ENCODE assay signal across 10 cellular contexts in genomic region chr3:50604628-50605588, GRCh38. TPM values are rescaled to one million over a fixed set of nuclear protein-coding genes. Genes with fewer than 3 reads are reported as not detected.
DNase-seq lines count a peak whose midpoint lies in the region; ATAC-seq and TF ChIP-seq lines count a peak whose summit lies in the region.
"Had no signal": no experiment of that assay in that cellular context is flagged by ENCODE, and none has a peak within 500 bp of the region (broad histone marks: within the 10 kb centered on the region; RNA-seq: fewer than 3 reads in every experiment).

No MANE protein-coding gene starts in this region.

- H3K4me1 Mint-ChIP-seq in activated naive CD4-positive, alpha-beta T cell treated with anti-CD3 and anti-CD28 coated beads, Interleukin-2, amount 10 ng/mL, durations not matched to agents 7 days and 5 days: peaks cover 63% of the 10 kb centered on the region

- peak overlapping the region; percentile 48 to 84 for H3K27ac ChIP-seq in lung (ENCODE audit: low read depth in 1 of 2, low read length in 1 of 2)
- peak overlapping the region; percentile 91 for H3K27ac ChIP-seq in upper lobe of right lung

- peaks cover 13% of the 10 kb centered on the region for H3K27me3 Mint-ChIP-seq in activated naive CD4-positive, alpha-beta T cell treated with anti-CD3 and anti-CD28 coated beads, Interleukin-2, amount 10 ng/mL, durations not matched to agents 7 days and 5 days

- intact Hi-C loops in upper lobe of right lung (cut with DNase I): no loop called here

- H3K27me3 ChIP-seq in lung (ENCODE audit: control insufficient read depth, insufficient read depth) (no peaks in the 10 kb centered on the region), upper lobe of right lung (no peaks in the 10 kb centered on the region)

- H3K27ac Mint-ChIP-seq in activated naive CD4-positive, alpha-beta T cell treated with anti-CD3 and anti-CD28 coated beads, Interleukin-2, amount 10 ng/mL, durations not matched to agents 7 days and 5 days: peak overlapping the region; percentile 99
- H3K27ac Mint-ChIP-seq in activated naive CD4-positive, alpha-beta T cell treated with anti-CD3 and anti-CD28 coated beads, Interleukin-2, amount 50 U/mL, for 72 hours: peak overlapping the region; percentile 98 to 99

- peak overlapping the region; percentile 98 for H3K4me3 Mint-ChIP-seq in activated naive CD4-positive, alpha-beta T cell treated with anti-CD3 and anti-CD28 coated beads, Interleukin-2, amount 10 ng/mL, durations not matched to agents 7 days and 5 days

- peak; percentile 34 for DNase-seq in activated naive CD4-positive, alpha-beta T cell treated with anti-CD3 and anti-CD28 coated beads, Interleukin-2, amount 10 ng/mL, durations not matched to agents 7 days and 5 days
- no peak for DNase-seq in activated naive CD4-positive, alpha-beta T cell (lab: John Stamatoyannopoulos, UW)
- no peak for DNase-seq in activated naive CD4-positive, alpha-beta T cell treated with anti-CD3 and anti-CD28 coated beads, Interleukin-2, amount 50 U/mL, for 72 hours (ENCODE audit: low spot score in 2 of 2)
- DNase-seq in lung (ENCODE audit: low spot score) (no peak), upper lobe of right lung (no peak), SW 1271 (lab: John Stamatoyannopoulos, UW) (no peak), medulla oblongata (ENCODE audit: extremely low spot score) (no peak), activated gamma-delta T cell (lab: John Stamatoyannopoulos, UW) (no peak)
- DNase-seq: NCI-H1436 treated with DMSO at 0.1 percent for 48 hours, T1000 had no signal

- H3K4me3 ChIP-seq in lung (no peak overlapping the region), upper lobe of right lung (peak overlapping the region; percentile 83)

- H3K9me3 Mint-ChIP-seq in activated naive CD4-positive, alpha-beta T cell treated with anti-CD3 and anti-CD28 coated beads, Interleukin-2, amount 10 ng/mL, durations not matched to agents 7 days and 5 days: no peaks in the 10 kb centered on the region
- H3K9me3 Mint-ChIP-seq in activated naive CD4-positive, alpha-beta T cell treated with anti-CD3 and anti-CD28 coated beads, Interleukin-2, amount 50 U/mL, for 72 hours: no peaks in the 10 kb centered on the region

- peaks cover 6 to 32% of the 10 kb centered on the region in 2 donors for H3K36me3 ChIP-seq in lung (ENCODE audit: control insufficient read depth in 2 of 2, insufficient read depth in 2 of 2, low read length in 2 of 2)
- peaks cover 50% of the 10 kb centered on the region for H3K36me3 ChIP-seq in upper lobe of right lung

- H3K9me3 ChIP-seq in lung (ENCODE audit: control insufficient read depth in 2 of 2, insufficient read depth in 1 of 2, low read length in 1 of 2) (no peaks in the 10 kb centered on the region), upper lobe of right lung (no peaks in the 10 kb centered on the region)

- TF ChIP-seq CTCF in lung (IDR thresholded peaks at IDR 0.05; ENCODE audit: control extremely low read depth, extremely low read depth) (no peak), upper lobe of right lung (IDR thresholded peaks at IDR 0.05) (no peak)

- CTCF ChIA-PET in activated naive CD4-positive, alpha-beta T cell treated with anti-CD3 and anti-CD28 coated beads, Interleukin-2, amount 10 ng/mL, durations not matched to agents 7 days and 5 days (lab: Charles Lee): interaction anchor here (0.9 to 25.1 kb wide), 4 partner anchors 7 to 31 kb away, joined by 3 to 753 read pairs (median 146); partner anchors contain the start of genes C3orf18, CISH and HEMK1

- ATAC-seq in activated naive CD4-positive, alpha-beta T cell treated with anti-CD3 and anti-CD28 coated beads, Interleukin-2, amount 50 U/mL, for 72 hours: no peak
- no peak for ATAC-seq in lung (ENCODE audit: insufficient read depth, low FRiP score)
- ATAC-seq in upper lobe of right lung: no peak

- H3K36me3 Mint-ChIP-seq in activated naive CD4-positive, alpha-beta T cell treated with anti-CD3 and anti-CD28 coated beads, Interleukin-2, amount 10 ng/mL, durations not matched to agents 7 days and 5 days: peaks cover 89% of the 10 kb centered on the region
- H3K36me3 Mint-ChIP-seq in activated naive CD4-positive, alpha-beta T cell treated with anti-CD3 and anti-CD28 coated beads, Interleukin-2, amount 50 U/mL, for 72 hours: peaks cover 68 to 76% of the 10 kb centered on the region in 2 donors

- 53 to 60% methylated on average over 14 of the region's 14 CpGs for WGBS in lung, 2 donors

- H3K4me1 ChIP-seq in lung (ENCODE audit: control insufficient read depth in 2 of 2, insufficient read depth in 2 of 2, low read length in 2 of 2): peaks cover 21 to 59% of the 10 kb centered on the region in 2 donors
- peaks cover 90% of the 10 kb centered on the region for H3K4me1 ChIP-seq in upper lobe of right lung

RNA-seq across cellular contexts. Expression of gene CISH, which starts 6.7 kb away (rescaled TPM):
- 100 to 1,000 TPM; 222 to 258 TPM for total RNA-seq in activated naive CD4-positive, alpha-beta T cell treated with anti-CD3 and anti-CD28 coated beads, Interleukin-2, amount 50 U/mL, for 72 hours
- total RNA-seq in lung (10 to 100 TPM; 42.9 to 50.2 TPM), upper lobe of right lung (71.6 TPM)
- 100 to 1,000 TPM in 1 of 2 donors, 10 to 100 TPM in 1; 37.8 to 104 TPM for polyA plus RNA-seq in lung

RNA-seq across cellular contexts. Expression of gene MAPKAPK3, which starts 12.0 kb away (rescaled TPM):
- total RNA-seq in activated naive CD4-positive, alpha-beta T cell treated with anti-CD3 and anti-CD28 coated beads, Interleukin-2, amount 50 U/mL, for 72 hours: 100 to 1,000 TPM in 1 of 2 donors, 10 to 100 TPM in 1; 94.3 to 153 TPM
- total RNA-seq in lung (10 to 100 TPM; 23.6 to 96.1 TPM), upper lobe of right lung (60.8 TPM)
- polyA plus RNA-seq in lung: 10 to 100 TPM; 50.8 to 92.1 TPM

RNA-seq across cellular contexts. Expression of gene HEMK1, which starts 35.6 kb away (rescaled TPM):
- total RNA-seq in activated naive CD4-positive, alpha-beta T cell treated with anti-CD3 and anti-CD28 coated beads, Interleukin-2, amount 50 U/mL, for 72 hours: 10 to 100 TPM; 69.7 to 74.6 TPM
- total RNA-seq in lung (10 to 100 TPM; 17.3 to 28.0 TPM), upper lobe of right lung (28.3 TPM)
- 10 to 100 TPM; 16.0 to 20.1 TPM for polyA plus RNA-seq in lung

RNA-seq across cellular contexts. Expression of gene C3orf18, which starts 37.4 kb away (rescaled TPM):
- 10 to 100 TPM; 21.4 to 42.4 TPM for total RNA-seq in activated naive CD4-positive, alpha-beta T cell treated with anti-CD3 and anti-CD28 coated beads, Interleukin-2, amount 50 U/mL, for 72 hours
- 1 to 10 TPM; 5.7 to 7.0 TPM for total RNA-seq in lung
- polyA plus RNA-seq in lung: 1 to 10 TPM; 2.7 to 3.2 TPM
- total RNA-seq in upper lobe of right lung: 6.9 TPM
